28 cellular contexts compared by ENCODE assay signal in the genomic region with DNA sequence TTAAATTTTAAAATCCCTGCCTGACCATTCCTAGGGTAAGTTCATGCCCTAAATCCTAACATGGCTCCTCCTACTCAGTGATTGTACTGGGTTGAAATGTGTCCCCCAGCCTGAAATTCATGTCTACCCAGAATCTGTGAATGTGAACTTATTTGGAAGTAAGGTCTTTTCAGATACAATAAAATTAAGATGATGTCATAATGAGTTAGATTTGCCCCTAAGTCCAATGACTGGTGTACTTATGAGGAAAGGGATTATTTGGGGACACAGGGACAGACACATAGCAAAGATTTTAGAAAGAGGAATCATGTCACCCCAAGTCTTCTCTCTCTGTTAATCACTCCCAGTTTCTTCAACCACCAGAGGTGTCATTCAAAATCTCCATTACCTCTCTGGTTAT.
"Had no signal": no experiment of that assay in that cellular context is flagged by ENCODE, and none has a peak within 500 bp of the region (broad histone marks: within the 10 kb centered on the region; RNA-seq: fewer than 3 reads in every experiment).

No MANE protein-coding gene starts in this region.

- H3K4me3 ChIP-seq: colonic mucosa, coronary artery, dorsolateral prefrontal cortex, esophagus muscularis mucosa, esophagus squamous epithelium, gastrocnemius medialis, gastroesophageal sphincter, heart left ventricle, heart right ventricle had no signal

- FAIRE-seq: colon, endometrium, endothelial cell of umbilical vein, frontal cortex had no signal

- DNase-seq: colonic mucosa; cortex of kidney; dermis blood vessel endothelial cell; dorsolateral prefrontal cortex; effector CD4-positive, alpha-beta T cell; effector CD8-positive, alpha-beta T cell; effector memory CD4-positive, alpha-beta T cell; effector memory CD8-positive, alpha-beta T cell; endodermal cell; erythroblast; esophagus squamous epithelium; foreskin fibroblast; foreskin keratinocyte; foreskin melanocyte; gastrocnemius medialis; glutamatergic neuron; head of caudate nucleus; heart left ventricle; heart right ventricle had no signal

- H3K36me3 ChIP-seq: colonic mucosa, esophagus muscularis mucosa, esophagus squamous epithelium, gastrocnemius medialis, gastroesophageal sphincter, heart left ventricle, heart right ventricle had no signal

- ATAC-seq: effector memory CD8-positive, alpha-beta T cell; esophagus mucosa; foreskin keratinocyte; gastrocnemius medialis; gastroesophageal sphincter; heart left ventricle; heart right ventricle had no signal

- H3K9me3 ChIP-seq: colonic mucosa, esophagus muscularis mucosa, esophagus squamous epithelium, gastrocnemius medialis, gastroesophageal sphincter, heart left ventricle had no signal

- H3K27ac ChIP-seq: colonic mucosa, coronary artery, dorsolateral prefrontal cortex, epithelial cell of prostate, esophagus muscularis mucosa, esophagus squamous epithelium, foreskin keratinocyte, gastrocnemius medialis, gastroesophageal sphincter, heart left ventricle, heart right ventricle had no signal

- H3K27me3 ChIP-seq: colonic mucosa, esophagus muscularis mucosa, esophagus squamous epithelium, foreskin keratinocyte, gastrocnemius medialis, gastroesophageal sphincter had no signal

- H3K4me1 ChIP-seq: colonic mucosa, esophagus muscularis mucosa, esophagus squamous epithelium, foreskin keratinocyte, gastrocnemius medialis, gastroesophageal sphincter, heart left ventricle, heart right ventricle had no signal
